ENCODE assay signal across 8 cellular contexts in the genomic region with DNA sequence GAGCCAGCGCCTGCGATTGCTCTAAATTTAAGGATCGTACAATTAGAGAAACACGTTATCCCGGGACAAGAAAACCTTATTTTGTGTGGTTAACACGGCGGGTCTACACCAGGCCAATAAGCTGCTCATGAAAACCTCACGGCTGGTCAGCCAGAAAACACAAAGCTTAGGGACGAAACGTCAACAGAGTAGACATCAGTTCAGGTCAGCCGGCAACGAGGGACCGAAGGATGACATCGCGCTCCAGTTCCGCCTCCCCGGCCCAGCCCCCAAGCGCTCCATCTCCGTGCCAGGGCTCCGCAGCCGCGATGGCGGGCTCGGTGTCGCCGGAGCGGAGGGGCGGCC. TPM values are rescaled to one million over a fixed set of nuclear protein-coding genes. Genes with fewer than 3 reads are reported as not detected.
A peak's percentile ranks its signal among the peaks of the same experiment; 100 is the strongest.
DNase-seq lines count a peak whose midpoint lies in the region; ATAC-seq and TF ChIP-seq lines count a peak whose summit lies in the region.

No MANE protein-coding gene starts in this region.

- H3K4me3 Mint-ChIP-seq in activated naive CD4-positive, alpha-beta T cell treated with anti-CD3 and anti-CD28 coated beads, Interleukin-2, amount 10 ng/mL, durations not matched to agents 7 days and 5 days = peak overlapping the region; percentile 85

- peaks cover 28% of the 10 kb centered on the region for H3K36me3 ChIP-seq in effector memory CD4-positive, alpha-beta T cell (ENCODE audit: control insufficient read depth, insufficient read depth, low read length)

- peaks cover 40% of the 10 kb centered on the region for H3K4me1 Mint-ChIP-seq in activated naive CD4-positive, alpha-beta T cell treated with anti-CD3 and anti-CD28 coated beads, Interleukin-2, amount 10 ng/mL, durations not matched to agents 7 days and 5 days

- H3K4me1 ChIP-seq in effector memory CD4-positive, alpha-beta T cell (ENCODE audit: control insufficient read depth, insufficient read depth, low read length, poor library complexity, severe bottlenecking) = peaks cover 15% of the 10 kb centered on the region

- H3K27me3 ChIP-seq in effector memory CD4-positive, alpha-beta T cell (replicated peaks; ENCODE audit: control insufficient read depth, insufficient read depth, low read length, poor library complexity, severe bottlenecking) = no peaks in the 10 kb centered on the region

- H3K9me3 Mint-ChIP-seq in activated naive CD4-positive, alpha-beta T cell treated with anti-CD3 and anti-CD28 coated beads, Interleukin-2, amount 10 ng/mL, durations not matched to agents 7 days and 5 days = no peaks in the 10 kb centered on the region

- peak overlapping the region; percentile 98 for H3K27ac Mint-ChIP-seq in activated naive CD4-positive, alpha-beta T cell treated with anti-CD3 and anti-CD28 coated beads, Interleukin-2, amount 10 ng/mL, durations not matched to agents 7 days and 5 days

- peak; percentile 48 for ATAC-seq in HG03064 (IDR thresholded peaks at IDR 0.05; ENCODE audit: low read depth, unreplicated experiment)

- peaks cover 23% of the 10 kb centered on the region for H3K36me3 Mint-ChIP-seq in activated naive CD4-positive, alpha-beta T cell treated with anti-CD3 and anti-CD28 coated beads, Interleukin-2, amount 10 ng/mL, durations not matched to agents 7 days and 5 days

- H3K27me3 Mint-ChIP-seq in activated naive CD4-positive, alpha-beta T cell treated with anti-CD3 and anti-CD28 coated beads, Interleukin-2, amount 10 ng/mL, durations not matched to agents 7 days and 5 days = no peaks in the 10 kb centered on the region

- CTCF ChIA-PET in activated naive CD4-positive, alpha-beta T cell treated with anti-CD3 and anti-CD28 coated beads, Interleukin-2, amount 10 ng/mL, durations not matched to agents 7 days and 5 days (lab: Charles Lee) = interaction anchor here (1.2 kb wide), 1 partner anchor 363 kb away, joined by 5 read pairs; no protein-coding TSS in a partner anchor
- CTCF ChIA-PET in RWPE1 (lab: Yijun Ruan, JAX) = interaction anchor here (0.5 to 1.1 kb wide), 4 partner anchors 10 to 356 kb away, joined by 3 to 6 read pairs (median 4); no protein-coding TSS in a partner anchor

- H3K27ac ChIP-seq in RWPE1 = peak overlapping the region; percentile 97
- peak overlapping the region; percentile 93 for H3K27ac ChIP-seq in effector memory CD4-positive, alpha-beta T cell (ENCODE audit: insufficient read depth, low read length, poor library complexity, severe bottlenecking)

- TF ChIP-seq CTCF in RWPE1 (conservative IDR thresholded peaks at IDR 0.05; ENCODE audit: low read depth) = no peak

- H3K9me3 ChIP-seq in effector memory CD4-positive, alpha-beta T cell (ENCODE audit: control insufficient read depth, low read length) = no peaks in the 10 kb centered on the region

- POLR2A ChIA-PET in RWPE1 (lab: Yijun Ruan, JAX; ENCODE audit: low non-redundant PET) = no interaction called here

- no peak for DNase-seq in activated naive CD4-positive, alpha-beta T cell treated with anti-CD3 and anti-CD28 coated beads, Interleukin-2, amount 10 ng/mL, durations not matched to agents 7 days and 5 days
- no peak for DNase-seq in activated naive CD4-positive, alpha-beta T cell treated with anti-CD3 and anti-CD28 coated beads, Interleukin-2, amount 50 U/mL, for 16 hours
- peak; percentile 66 for DNase-seq in RWPE1 (ENCODE audit: low spot score)
- DNase-seq in effector memory CD4-positive, alpha-beta T cell = no peak
- DNase-seq in mucosa of gallbladder (ENCODE audit: low spot score) = peak; percentile 37
- no peak for DNase-seq in NCI-H1436 treated with DMSO at 0.1 percent for 48 hours (lab: John Stamatoyannopoulos, UW)
- DNase-seq in retina = no peak

- H3K4me3 ChIP-seq in effector memory CD4-positive, alpha-beta T cell (ENCODE audit: insufficient read depth, low read depth, low read length, poor library complexity, severe bottlenecking) = peak overlapping the region; percentile 79

RNA-seq across cellular contexts. Expression of a gene that starts 0.5 kb away (rescaled TPM):
- 59.1 TPM for total RNA-seq in mucosa of gallbladder

Comparison
In these comparisons a context has a peak if more than half of its experiments do, and no peak if none do; other contexts are left out.
1. DNase-seq: peak in RWPE1 (single experiment) and mucosa of gallbladder (single experiment); none in activated naive CD4-positive, alpha-beta T cell treated with anti-CD3 and anti-CD28 coated beads, Interleukin-2, amount 10 ng/mL, durations not matched to agents 7 days and 5 days (single experiment), activated naive CD4-positive, alpha-beta T cell treated with anti-CD3 and anti-CD28 coated beads, Interleukin-2, amount 50 U/mL, for 16 hours (single experiment), effector memory CD4-positive, alpha-beta T cell (0 of 3), NCI-H1436 treated with DMSO at 0.1 percent for 48 hours (single experiment) and retina (single experiment).